Comparison of ENCODE assay signal across 13 cellular contexts in the genomic region with DNA sequence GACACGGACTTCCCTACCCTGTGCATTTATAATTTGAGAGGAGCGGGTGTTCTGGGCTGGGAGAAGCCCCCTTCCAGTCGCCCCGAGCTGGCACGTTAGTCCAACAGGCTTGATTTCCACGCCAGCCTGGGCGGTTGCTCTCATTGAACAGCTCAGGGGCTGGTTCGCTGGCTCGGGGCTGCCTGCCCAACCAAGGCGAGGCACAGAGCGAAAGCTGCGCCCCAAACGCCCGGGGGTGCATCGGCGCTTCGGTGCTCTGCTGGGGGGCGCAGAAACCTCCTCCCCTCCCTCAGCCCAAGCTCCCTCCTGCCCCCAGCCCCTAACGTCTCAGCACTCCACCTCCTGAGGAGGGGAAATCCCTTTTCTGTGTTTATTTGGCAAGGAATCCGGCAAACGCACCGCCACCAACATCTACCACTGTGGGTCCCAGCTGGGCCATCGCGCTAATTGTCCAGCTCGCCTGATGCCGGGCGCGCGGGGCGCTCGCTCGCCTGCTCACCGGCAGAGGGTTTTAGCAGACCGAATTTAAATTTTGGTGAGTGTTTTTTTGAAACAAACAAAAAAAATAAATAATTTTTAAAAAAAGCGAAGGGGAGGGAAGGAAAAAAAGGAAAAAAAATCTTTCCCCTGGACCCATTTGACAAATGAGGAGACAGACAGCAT. TPM values are rescaled to one million over a fixed set of nuclear protein-coding genes. Genes with fewer than 3 reads are reported as not detected.
DNase-seq lines count a peak whose midpoint lies in the region; ATAC-seq, FAIRE-seq and TF ChIP-seq lines count a peak whose summit lies in the region.
"Had no signal": no experiment of that assay in that cellular context is flagged by ENCODE, and none has a peak within 500 bp of the region (broad histone marks: within the 10 kb centered on the region; RNA-seq: fewer than 3 reads in every experiment).

No MANE protein-coding gene starts in this region.

- ATAC-seq in heart right ventricle (peak in 7 of 8 donors; percentile 17 to 65 (median 55)), HG02840 (IDR thresholded peaks at IDR 0.05; ENCODE audit: low FRiP score, unreplicated experiment) (no peak), GM19328 (IDR thresholded peaks at IDR 0.05; ENCODE audit: unreplicated experiment) (no peak)
- ATAC-seq: stimulated activated effector memory CD8-positive, alpha-beta T cell treated with anti-CD3 and anti-CD28 coated beads, Interleukin-12 subunit alpha, Interleukin-12 subunit beta, amount 100 ng/mL, for 72 hours had no signal

- no peak overlapping the region for H3K9ac ChIP-seq in neural progenitor cell

- H3K27ac Mint-ChIP-seq in neural progenitor cell = no peak overlapping the region
- H3K27ac Mint-ChIP-seq: activated naive CD8-positive, alpha-beta T cell treated with anti-CD3 and anti-CD28 coated beads for 36 hours; stimulated activated effector memory CD8-positive, alpha-beta T cell treated with anti-CD3 and anti-CD28 coated beads, Interleukin-12 subunit alpha, Interleukin-12 subunit beta, amount 100 ng/mL, for 72 hours had no signal

- H3K4me2 ChIP-seq in neural progenitor cell = peak overlapping the region; percentile 88

- peak overlapping the region; percentile 85 for H3K4me3 Mint-ChIP-seq in neural progenitor cell
- H3K4me3 Mint-ChIP-seq: activated naive CD8-positive, alpha-beta T cell treated with anti-CD3 and anti-CD28 coated beads for 36 hours; stimulated activated effector memory CD8-positive, alpha-beta T cell treated with anti-CD3 and anti-CD28 coated beads, Interleukin-12 subunit alpha, Interleukin-12 subunit beta, amount 100 ng/mL, for 72 hours had no signal

- intact Hi-C loops in heart right ventricle (cut with DNase I) = no loop called here

- H3K36me3 Mint-ChIP-seq in neural progenitor cell = no peaks in the 10 kb centered on the region
- H3K36me3 Mint-ChIP-seq: activated naive CD8-positive, alpha-beta T cell treated with anti-CD3 and anti-CD28 coated beads for 36 hours; stimulated activated effector memory CD8-positive, alpha-beta T cell treated with anti-CD3 and anti-CD28 coated beads, Interleukin-12 subunit alpha, Interleukin-12 subunit beta, amount 100 ng/mL, for 72 hours had no signal

- DNase-seq in ELF-1 (ENCODE audit: low read depth, low spot score) (peak; percentile 36), NCI-H748 (lab: John Stamatoyannopoulos, UW; ENCODE audit: unreplicated experiment) (peak; percentile 72), heart right ventricle (peak in 1 of 2 donors; percentile 12), neural progenitor cell (ENCODE audit: low spot score) (peak; percentile 75), RWPE1 (ENCODE audit: low spot score) (no peak), small intestine (no peak)
- DNase-seq: activated naive CD8-positive, alpha-beta T cell treated with anti-CD3 and anti-CD28 coated beads for 36 hours; SHP77 had no signal

- H3K4me1 ChIP-seq in heart right ventricle (peaks cover 0 to 12% (median 0%) of the 10 kb centered on the region in 9 donors), neural progenitor cell (peaks cover 20% of the 10 kb centered on the region), small intestine (ENCODE audit: control insufficient read depth in 2 of 2, insufficient read depth in 1 of 2, low read depth in 1 of 2, low read length in 1 of 2) (no peaks in the 10 kb centered on the region)

- H3F3A ChIP-seq in neural progenitor cell (ENCODE audit: low read depth) = no peaks in the 10 kb centered on the region

- H3K27me3 ChIP-seq in heart right ventricle (peaks cover 0 to 53% (median 24%) of the 10 kb centered on the region in 7 donors), neural progenitor cell (peaks cover 80% of the 10 kb centered on the region), small intestine (ENCODE audit: control insufficient read depth in 2 of 2, insufficient read depth in 2 of 2, low read length in 2 of 2) (peaks cover 0 to 14% of the 10 kb centered on the region in 2 donors)

- peak overlapping the region; percentile 78 for H2AFZ ChIP-seq in neural progenitor cell (replicated peaks)

- no peaks in the 10 kb centered on the region for H3K9me3 Mint-ChIP-seq in neural progenitor cell

- H3K9me3 ChIP-seq in heart right ventricle (no peaks in the 10 kb centered on the region), neural progenitor cell (ENCODE audit: low read depth) (no peaks in the 10 kb centered on the region), small intestine (ENCODE audit: control insufficient read depth, low read depth) (no peaks in the 10 kb centered on the region)
- H3K9me3 ChIP-seq: neutrophil had no signal

- FAIRE-seq in small intestine (lab: Jason Lieb, UNC) = no peak
- FAIRE-seq: colon had no signal

- CTCF ChIA-PET in RWPE1 (lab: Yijun Ruan, JAX) = interaction anchor here (0.6 to 0.9 kb wide), 2 partner anchors 11 to 784 kb away, joined by 3 to 4 read pairs; no protein-coding TSS in a partner anchor

- POLR2A ChIA-PET in RWPE1 (lab: Yijun Ruan, JAX; ENCODE audit: low non-redundant PET) = no interaction called here

- no peak overlapping the region for H3K27ac ChIP-seq in heart right ventricle
- H3K27ac ChIP-seq in neural progenitor cell = no peak overlapping the region
- no peak overlapping the region for H3K27ac ChIP-seq in RWPE1
- H3K27ac ChIP-seq in small intestine (ENCODE audit: low read depth in 1 of 2, low read length in 1 of 2) = no peak overlapping the region
- H3K27ac ChIP-seq: neutrophil had no signal

- H3K27me3 Mint-ChIP-seq in neural progenitor cell (ENCODE audit: insufficient read depth, low read depth) = peaks cover 34% of the 10 kb centered on the region

- H3K79me2 ChIP-seq in neural progenitor cell (ENCODE audit: low read depth) = no peaks in the 10 kb centered on the region

- TF ChIP-seq CTCF in heart right ventricle (IDR thresholded peaks at IDR 0.05) (peak in 3 of 9 donors; percentile 19 to 34 (median 33)), neural progenitor cell (IDR thresholded peaks at IDR 0.05) (peak; percentile 30), RWPE1 (conservative IDR thresholded peaks at IDR 0.05; ENCODE audit: low read depth) (no peak)

- H3K4me1 Mint-ChIP-seq in neural progenitor cell = peaks cover 14% of the 10 kb centered on the region
- H3K4me1 Mint-ChIP-seq: activated naive CD8-positive, alpha-beta T cell treated with anti-CD3 and anti-CD28 coated beads for 36 hours; stimulated activated effector memory CD8-positive, alpha-beta T cell treated with anti-CD3 and anti-CD28 coated beads, Interleukin-12 subunit alpha, Interleukin-12 subunit beta, amount 100 ng/mL, for 72 hours had no signal

- 1 to 2% methylated on average over 35 of the region's 35 CpGs for WGBS in heart right ventricle, 2 donors
- WGBS in small intestine, 3 donors = 3 to 13% (median 4%) methylated on average over 35 of the region's 35 CpGs

- H3K4me3 ChIP-seq in heart right ventricle = peak overlapping the region; percentile 14 to 49 (median 42)
- H3K4me3 ChIP-seq in neural progenitor cell = peak overlapping the region; percentile 53
- H3K4me3 ChIP-seq in small intestine (ENCODE audit: low read depth in 1 of 2, low read length in 2 of 2) = no peak overlapping the region

- H3K36me3 ChIP-seq in heart right ventricle (no peaks in the 10 kb centered on the region), neural progenitor cell (no peaks in the 10 kb centered on the region), small intestine (ENCODE audit: control insufficient read depth in 2 of 2, insufficient read depth in 2 of 2, low read length in 2 of 2) (no peaks in the 10 kb centered on the region)
- H3K36me3 ChIP-seq: neutrophil had no signal

- no peaks in the 10 kb centered on the region for H4K20me1 ChIP-seq in neural progenitor cell (ENCODE audit: low read depth)

RNA-seq across cellular contexts. Expression of a gene that starts 29.5 kb away (rescaled TPM):
- total RNA-seq in heart right ventricle (10 to 100 TPM; 42.1 to 82.9 (median 55.3) TPM), neural progenitor cell (ENCODE audit: low replicate concordance) (1.2 and 1.5 TPM in 2 replicates)
- polyA plus RNA-seq in heart right ventricle (10 to 100 TPM; 11.1 to 30.1 TPM), small intestine (under 1 TPM in 2 of 3 donors, not detected in 1; 0.54 to 0.87 TPM)
- total RNA-seq: activated naive CD8-positive, alpha-beta T cell treated with anti-CD3 and anti-CD28 coated beads for 36 hours had no signal

Comparison
In these comparisons a context has a peak if more than half of its experiments do, and no peak if none do; other contexts are left out.
1. DNase-seq: peak in ELF-1 (single experiment), NCI-H748 (single experiment) and neural progenitor cell (single experiment); none in RWPE1 (single experiment) and small intestine (single experiment).
2. ATAC-seq: peak in heart right ventricle (7 of 8); none in HG02840 (single experiment) and GM19328 (single experiment).
3. H3K4me3 ChIP-seq: peak in heart right ventricle (10 of 10) and neural progenitor cell (single experiment); none in small intestine (0 of 2).
4. RNA of a gene that starts 29.5 kb away (total RNA-seq): 42.1 to 82.9 TPM in heart right ventricle; 1.2 to 1.5 TPM in neural progenitor cell; every median in the first group is over 10 times any median in the second.